1 cellular context compared by ENCODE assay signal in genomic region chr12:49055978-49056754, GRCh38.
TF ChIP-seq lines count a peak whose summit lies in the region.

No MANE protein-coding gene starts in this region.

TF ChIP-seq in K562, 482 proteins besides CTCF, POLR2A, EP300 and RAD21 (continued from another document and continues in another):
- TF ChIP-seq SREBF2 (CRISPR knock-in tag; IDR thresholded peaks at IDR 0.05) (no peak), E4F1 (CRISPR knock-in tag; IDR thresholded peaks at IDR 0.05; ENCODE audit: borderline replicate concordance) (no peak), ETS2 (tag; IDR thresholded peaks at IDR 0.05; ENCODE audit: borderline replicate concordance, poor library complexity, severe bottlenecking) (no peak), MAFG (tag; conservative IDR thresholded peaks at IDR 0.05) (no peak), STAG1 (CRISPR knock-in tag; IDR thresholded peaks at IDR 0.05; ENCODE audit: borderline replicate concordance) (no peak), ATF6 (CRISPR knock-in tag; IDR thresholded peaks at IDR 0.05) (no peak), GABPB1 (CRISPR knock-in tag; IDR thresholded peaks at IDR 0.05) (peak; percentile 67; the same call in 1 of the 2 replicates), CEBPB (tag; IDR thresholded peaks at IDR 0.05) (peak; percentile 53), GMEB1 (CRISPR knock-in tag; IDR thresholded peaks at IDR 0.05) (no peak), SMARCA4 (IDR thresholded peaks at IDR 0.05) (0 out of 2 replicates have a peak, but pooled peaks have one; percentile 19), NRF1 (conservative IDR thresholded peaks at IDR 0.05 in 1 of 2, IDR thresholded peaks at IDR 0.05 in 1 of 2) (peak; percentile 90 to 92), E2F8 (IDR thresholded peaks at IDR 0.05; ENCODE audit: low read depth, partially characterized antibody) (no peak), ZNF518B (CRISPR knock-in tag; IDR thresholded peaks at IDR 0.05) (no peak), NCOA6 (IDR thresholded peaks at IDR 0.05) (no peak), MNT (conservative IDR thresholded peaks at IDR 0.05) (peak in 1 of 2 experiments; percentile 35; a peak in 2 of 4 replicates), NR2C1 (IDR thresholded peaks at IDR 0.05) (0 out of 2 replicates have a peak, but pooled peaks have one; percentile 26), NR2C1 (tag; IDR thresholded peaks at IDR 0.05) (no peak), CBFB (CRISPR knock-in tag; IDR thresholded peaks at IDR 0.05) (no peak), SIX5 (IDR thresholded peaks at IDR 0.05; ENCODE audit: borderline replicate concordance in 1 of 2, insufficient read depth in 1 of 2, low read depth in 1 of 2, low read length in 2 of 2) (peak; percentile 74 to 80), OTX1 (CRISPR knock-in tag; IDR thresholded peaks at IDR 0.05) (no peak), FIP1L1 (IDR thresholded peaks at IDR 0.05; ENCODE audit: low read depth, low read length, poor library complexity, severe bottlenecking) (no peak), THRA (IDR thresholded peaks at IDR 0.05) (no peak), ZBTB11 (CRISPR knock-in tag; IDR thresholded peaks at IDR 0.05) (peak in 2 of 3 experiments; percentile 49 to 94; a peak in 3 of 6 replicates), CBX3 (IDR thresholded peaks at IDR 0.05; ENCODE audit: borderline replicate concordance in 1 of 2, low read length in 2 of 2) (peak in 1 of 2 experiments; percentile 73; a peak in 1 of 3 replicates), SPI1 (IDR thresholded peaks at IDR 0.05; ENCODE audit: borderline replicate concordance, low read depth, low read length) (peak; percentile 1; the same call in 1 of the 2 replicates), PBX2 (CRISPR knock-in tag; IDR thresholded peaks at IDR 0.05; ENCODE audit: low read depth) (no peak), PBX2 (tag; conservative IDR thresholded peaks at IDR 0.05; ENCODE audit: low read depth) (no peak), CREM (IDR thresholded peaks at IDR 0.05; ENCODE audit: low read depth) (0 out of 2 replicates have a peak, but pooled peaks have one; percentile 62), HCFC1 (IDR thresholded peaks at IDR 0.05; ENCODE audit: low read depth, low read length) (peak; percentile 94), RFX1 (IDR thresholded peaks at IDR 0.05) (peak; percentile 61), SMC3 (conservative IDR thresholded peaks at IDR 0.05; ENCODE audit: insufficient read depth, low read depth, low read length) (0 out of 2 replicates have a peak, but pooled peaks have one; percentile 2)
